ENCODE assay signal across 19 cellular contexts in genomic region chr22:49199224-49199623, GRCh38.
"Had no signal": no experiment of that assay in that cellular context is flagged by ENCODE, and none has a peak within 500 bp of the region (broad histone marks: within the 10 kb centered on the region; RNA-seq: fewer than 3 reads in every experiment).

No MANE protein-coding gene starts in this region.

- H3K36me3 ChIP-seq: left lung, pancreas, transverse colon had no signal

- H3K27ac ChIP-seq: dorsolateral prefrontal cortex, left lung, pancreas, transverse colon had no signal

- H3K9me3 ChIP-seq: left lung, pancreas, transverse colon had no signal

- ATAC-seq: activated CD8-positive, alpha-beta T cell treated with anti-CD3 and anti-CD28 coated beads for 36 hours; left lung; pancreas; Right ventricle myocardium inferior; stimulated activated naive CD8-positive, alpha-beta T cell treated with anti-CD3 and anti-CD28 coated beads, Interleukin-15, Interleukin-2, amounts not matched to agents 100 U/mL and 50 U/mL, for 24 hours had no signal

- H3K4me3 Mint-ChIP-seq: activated B cell treated with CpG ODN at 0.5 μM for 24 hours; activated CD4-positive, alpha-beta T cell treated with anti-CD3 and anti-CD28 coated beads, Interleukin-2, amount 10 ng/mL, durations not matched to agents 24 days and 14 days; activated CD8-positive, alpha-beta T cell treated with anti-CD3 and anti-CD28 coated beads for 36 hours; activated naive CD4-positive, alpha-beta T cell treated with anti-CD3 and anti-CD28 coated beads, Interleukin-2, amount 50 U/mL, for 24 hours; neural crest cell had no signal

- H3K4me3 ChIP-seq: dorsolateral prefrontal cortex, left lung, pancreas, transverse colon had no signal

- H3K27me3 Mint-ChIP-seq: activated B cell treated with CpG ODN at 0.5 μM for 24 hours; activated CD4-positive, alpha-beta T cell treated with anti-CD3 and anti-CD28 coated beads, Interleukin-2, amount 10 ng/mL, durations not matched to agents 24 days and 14 days; activated CD8-positive, alpha-beta T cell treated with anti-CD3 and anti-CD28 coated beads for 36 hours had no signal

- DNase-seq: activated B cell treated with CpG ODN at 0.5 μM for 24 hours; activated CD4-positive, alpha-beta T cell treated with anti-CD3 and anti-CD28 coated beads, Interleukin-2, amount 10 ng/mL, durations not matched to agents 24 days and 14 days; activated CD8-positive, alpha-beta T cell treated with anti-CD3 and anti-CD28 coated beads for 36 hours; activated T-cell treated with anti-CD3 and anti-CD28 coated beads, Interleukin-2, amount 50 U/mL, for 1 hour; erythroblast; foreskin melanocyte; glutamatergic neuron; hippocampal formation; mammary epithelial cell; stimulated activated CD4-positive, alpha-beta T cell treated with anti-CD3 and anti-CD28 coated beads, Interleukin-2, amount 100 ng/mL, for 24 hours; stimulated activated naive CD8-positive, alpha-beta T cell treated with anti-CD3 and anti-CD28 coated beads, Interleukin-15, Interleukin-2, amounts not matched to agents 100 U/mL and 50 U/mL, for 24 hours; substantia nigra; transverse colon had no signal

- H3K27ac Mint-ChIP-seq: activated B cell treated with CpG ODN at 0.5 μM for 24 hours; activated CD4-positive, alpha-beta T cell treated with anti-CD3 and anti-CD28 coated beads, Interleukin-2, amount 10 ng/mL, durations not matched to agents 24 days and 14 days; activated CD8-positive, alpha-beta T cell treated with anti-CD3 and anti-CD28 coated beads for 36 hours; activated naive CD4-positive, alpha-beta T cell treated with anti-CD3 and anti-CD28 coated beads, Interleukin-2, amount 50 U/mL, for 24 hours had no signal

- H3K4me1 ChIP-seq: left lung, pancreas, transverse colon had no signal

- H3K27me3 ChIP-seq: transverse colon had no signal

- H3K9me3 Mint-ChIP-seq: activated B cell treated with CpG ODN at 0.5 μM for 24 hours; activated CD4-positive, alpha-beta T cell treated with anti-CD3 and anti-CD28 coated beads, Interleukin-2, amount 10 ng/mL, durations not matched to agents 24 days and 14 days; activated CD8-positive, alpha-beta T cell treated with anti-CD3 and anti-CD28 coated beads for 36 hours; activated naive CD4-positive, alpha-beta T cell treated with anti-CD3 and anti-CD28 coated beads, Interleukin-2, amount 50 U/mL, for 24 hours; neural crest cell had no signal

- H3K36me3 Mint-ChIP-seq: activated naive CD4-positive, alpha-beta T cell treated with anti-CD3 and anti-CD28 coated beads, Interleukin-2, amount 50 U/mL, for 24 hours had no signal

- H3K4me1 Mint-ChIP-seq: activated B cell treated with CpG ODN at 0.5 μM for 24 hours; activated CD4-positive, alpha-beta T cell treated with anti-CD3 and anti-CD28 coated beads, Interleukin-2, amount 10 ng/mL, durations not matched to agents 24 days and 14 days; activated naive CD4-positive, alpha-beta T cell treated with anti-CD3 and anti-CD28 coated beads, Interleukin-2, amount 50 U/mL, for 24 hours had no signal
